17 cellular contexts compared by ENCODE assay signal in the genomic region with DNA sequence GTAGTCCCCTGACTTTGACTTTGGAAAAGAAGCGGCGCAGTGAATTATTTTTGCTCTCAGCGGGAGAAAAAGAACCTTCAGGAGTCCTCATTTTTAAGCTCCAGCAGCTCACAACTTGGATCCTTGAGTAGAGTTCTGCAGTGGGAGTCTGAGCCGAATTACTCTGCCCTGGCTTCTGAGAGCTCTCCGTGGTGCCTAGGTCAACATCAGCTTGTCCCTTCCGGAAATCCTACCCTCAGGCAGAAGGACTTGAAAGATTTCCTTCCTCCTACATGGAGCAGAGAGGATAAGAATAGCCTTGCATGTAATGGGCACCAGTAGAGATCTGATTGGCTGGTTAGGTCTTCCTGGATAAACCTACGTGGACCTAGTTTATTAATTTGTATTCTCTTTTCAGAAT.
DNase-seq lines count a peak whose midpoint lies in the region; ATAC-seq and TF ChIP-seq lines count a peak whose summit lies in the region.
"Had no signal": no experiment of that assay in that cellular context is flagged by ENCODE, and none has a peak within 500 bp of the region (broad histone marks: within the 10 kb centered on the region; RNA-seq: fewer than 3 reads in every experiment).

No MANE protein-coding gene starts in this region.

- DNase-seq in ELF-1 (ENCODE audit: low read depth, low spot score) (peak; percentile 23), endodermal cell (peak; percentile 51), neural progenitor cell (ENCODE audit: low spot score) (no peak), NOMO-1 treated with dmso at 0.1 percent for 144 hours (lab: John Stamatoyannopoulos, UW; ENCODE audit: unreplicated experiment) (no peak), CD14-positive monocyte (ENCODE audit: low spot score) (no peak)
- DNase-seq in activated CD8-positive, alpha-beta T cell treated with anti-CD3 and anti-CD28 coated beads for 36 hours, result no peak
- DNase-seq: 8988T; CD4-positive, CD25-positive, alpha-beta regulatory T cell; CD8-positive, alpha-beta memory T cell; COR-L47; GDM1; GM23248; IMR-90 had no signal

- CTCF ChIA-PET in activated CD8-positive, alpha-beta T cell treated with anti-CD3 and anti-CD28 coated beads for 36 hours (lab: Charles Lee), result interaction anchor here (1.0 kb wide), 1 partner anchor 29 kb away, joined by 3 read pairs; no protein-coding TSS in a partner anchor

- POLR2A ChIA-PET in activated CD8-positive, alpha-beta T cell treated with anti-CD3 and anti-CD28 coated beads for 36 hours (lab: Charles Lee), result no interaction called here

- no peak overlapping the region for H3K4me3 ChIP-seq in endodermal cell (ENCODE audit: low read length)
- no peak overlapping the region for H3K4me3 ChIP-seq in neural progenitor cell
- H3K4me3 ChIP-seq: BLaER1 treated with 17β-estradiol and CSF1 and Interleukin-3, amounts not matched to agents 10 nM and 100 nM; GM23248 had no signal

- TF ChIP-seq RAD21 in Ishikawa (IDR thresholded peaks at IDR 0.05; ENCODE audit: low read depth), result no peak

- H3K27ac Mint-ChIP-seq in endodermal cell, result no peak overlapping the region
- peak overlapping the region; percentile 70 for H3K27ac Mint-ChIP-seq in neural progenitor cell
- no peak overlapping the region for H3K27ac Mint-ChIP-seq in activated CD8-positive, alpha-beta T cell treated with anti-CD3 and anti-CD28 coated beads for 36 hours
- no peak overlapping the region for H3K27ac Mint-ChIP-seq in CD14-positive monocyte
- H3K27ac Mint-ChIP-seq: B cell; CD4-positive, CD25-positive, alpha-beta regulatory T cell; CD8-positive, alpha-beta memory T cell had no signal

- intact Hi-C loops in activated CD8-positive, alpha-beta T cell treated with anti-CD3 and anti-CD28 coated beads for 36 hours (cut with micrococcal nuclease), result no loop called here
- intact Hi-C loops in CD14-positive monocyte (cut with micrococcal nuclease), result no loop called here

- H4K20me1 ChIP-seq in neural progenitor cell (ENCODE audit: low read depth), result no peaks in the 10 kb centered on the region
- H4K20me1 ChIP-seq: BLaER1 treated with 17β-estradiol and CSF1 and Interleukin-3, amounts not matched to agents 10 nM and 100 nM had no signal

- 82 to 94% methylated on average over 5 to 7 of the region's 7 CpGs for WGBS in endodermal cell (ENCODE audit: insufficient coverage in 1 of 2, insufficient read length in 1 of 2), 2 experiments

- ATAC-seq in activated CD8-positive, alpha-beta T cell treated with anti-CD3 and anti-CD28 coated beads for 36 hours, result no peak
- ATAC-seq: HCT116 had no signal

- H3K36me3 Mint-ChIP-seq in endodermal cell (ENCODE audit: low read depth) (no peaks in the 10 kb centered on the region), neural progenitor cell (no peaks in the 10 kb centered on the region), CD14-positive monocyte (no peaks in the 10 kb centered on the region)
- no peaks in the 10 kb centered on the region for H3K36me3 Mint-ChIP-seq in activated CD8-positive, alpha-beta T cell treated with anti-CD3 and anti-CD28 coated beads for 36 hours (ENCODE audit: low read depth)
- H3K36me3 Mint-ChIP-seq: CD4-positive, CD25-positive, alpha-beta regulatory T cell; CD8-positive, alpha-beta memory T cell had no signal

- H3K27ac ChIP-seq in endodermal cell (ENCODE audit: low read depth, low read length) (no peak overlapping the region), neural progenitor cell (no peak overlapping the region)
- H3K27ac ChIP-seq: BLaER1 treated with 17β-estradiol and CSF1 and Interleukin-3, amounts not matched to agents 10 nM and 100 nM; GM23248 had no signal

- H3K4me1 ChIP-seq in endodermal cell (ENCODE audit: control insufficient read depth, insufficient read depth, low read length) (peaks cover 6% of the 10 kb centered on the region), neural progenitor cell (peaks cover 1% of the 10 kb centered on the region)

- H3K9me3 Mint-ChIP-seq in endodermal cell, result no peaks in the 10 kb centered on the region
- peaks cover 5% of the 10 kb centered on the region for H3K9me3 Mint-ChIP-seq in neural progenitor cell
- H3K9me3 Mint-ChIP-seq in activated CD8-positive, alpha-beta T cell treated with anti-CD3 and anti-CD28 coated beads for 36 hours, result no peaks in the 10 kb centered on the region
- peaks cover 0 to 8% (median 0%) of the 10 kb centered on the region in 7 donors for H3K9me3 Mint-ChIP-seq in CD14-positive monocyte

- H2AFZ ChIP-seq in neural progenitor cell (replicated peaks), result no peak overlapping the region
- H2AFZ ChIP-seq: GM23248 had no signal

- no peak overlapping the region for H3K4me3 Mint-ChIP-seq in endodermal cell
- H3K4me3 Mint-ChIP-seq in neural progenitor cell, result no peak overlapping the region
- no peak overlapping the region for H3K4me3 Mint-ChIP-seq in activated CD8-positive, alpha-beta T cell treated with anti-CD3 and anti-CD28 coated beads for 36 hours
- no peak overlapping the region for H3K4me3 Mint-ChIP-seq in CD14-positive monocyte
- H3K4me3 Mint-ChIP-seq: B cell; CD4-positive, CD25-positive, alpha-beta regulatory T cell; CD8-positive, alpha-beta memory T cell had no signal

- peaks cover 13% of the 10 kb centered on the region for H3K4me1 Mint-ChIP-seq in endodermal cell
- peaks cover 24% of the 10 kb centered on the region for H3K4me1 Mint-ChIP-seq in neural progenitor cell
- H3K4me1 Mint-ChIP-seq in activated CD8-positive, alpha-beta T cell treated with anti-CD3 and anti-CD28 coated beads for 36 hours (ENCODE audit: low read depth), result no peaks in the 10 kb centered on the region
- H3K4me1 Mint-ChIP-seq in CD14-positive monocyte, result no peaks in the 10 kb centered on the region
- H3K4me1 Mint-ChIP-seq: B cell; CD4-positive, CD25-positive, alpha-beta regulatory T cell; CD8-positive, alpha-beta memory T cell had no signal

- no peak overlapping the region for H3K4me2 ChIP-seq in neural progenitor cell
- H3K4me2 ChIP-seq: BLaER1 treated with 17β-estradiol and CSF1 and Interleukin-3, amounts not matched to agents 10 nM and 100 nM had no signal

- H3K27me3 ChIP-seq in endodermal cell (ENCODE audit: control insufficient read depth, insufficient read depth, low read length, poor library complexity, severe bottlenecking) (no peaks in the 10 kb centered on the region), neural progenitor cell (no peaks in the 10 kb centered on the region)
- H3K27me3 ChIP-seq: BLaER1 treated with 17β-estradiol and CSF1 and Interleukin-3, amounts not matched to agents 10 nM and 100 nM had no signal

- no peaks in the 10 kb centered on the region for H3F3A ChIP-seq in neural progenitor cell (ENCODE audit: low read depth)

- no peak for TF ChIP-seq CTCF in endodermal cell (conservative IDR thresholded peaks at IDR 0.05)
- TF ChIP-seq CTCF in neural progenitor cell (IDR thresholded peaks at IDR 0.05), result no peak
- no peak for TF ChIP-seq CTCF in activated CD8-positive, alpha-beta T cell treated with anti-CD3 and anti-CD28 coated beads for 36 hours (IDR thresholded peaks at IDR 0.05)
- no peak for TF ChIP-seq CTCF in CD14-positive monocyte (IDR thresholded peaks at IDR 0.05)

- H3K36me3 ChIP-seq in endodermal cell (ENCODE audit: control insufficient read depth, insufficient read depth, low read length), result no peaks in the 10 kb centered on the region
- H3K36me3 ChIP-seq in neural progenitor cell, result no peaks in the 10 kb centered on the region
- H3K36me3 ChIP-seq: BLaER1 treated with 17β-estradiol and CSF1 and Interleukin-3, amounts not matched to agents 10 nM and 100 nM had no signal

- H3K79me2 ChIP-seq in neural progenitor cell (ENCODE audit: low read depth), result no peaks in the 10 kb centered on the region

- no peak for TF ChIP-seq EP300 in Ishikawa (IDR thresholded peaks at IDR 0.05; ENCODE audit: borderline replicate concordance)

- H3K9me3 ChIP-seq in endodermal cell (ENCODE audit: control insufficient read depth, low read length) (no peaks in the 10 kb centered on the region), neural progenitor cell (ENCODE audit: low read depth) (no peaks in the 10 kb centered on the region)

- H3K9ac ChIP-seq in endodermal cell (ENCODE audit: extremely low read depth, low read length, poor library complexity, severe bottlenecking) (no peak overlapping the region), neural progenitor cell (no peak overlapping the region)
- H3K9ac ChIP-seq: BLaER1 treated with 17β-estradiol and CSF1 and Interleukin-3, amounts not matched to agents 10 nM and 100 nM; GM23248 had no signal

- H3K27me3 Mint-ChIP-seq in endodermal cell (ENCODE audit: insufficient read depth) (no peaks in the 10 kb centered on the region), neural progenitor cell (ENCODE audit: insufficient read depth, low read depth) (peaks cover 3% of the 10 kb centered on the region), CD14-positive monocyte (ENCODE audit: low read depth in 3 of 3) (no peaks in the 10 kb centered on the region)
- H3K27me3 Mint-ChIP-seq in activated CD8-positive, alpha-beta T cell treated with anti-CD3 and anti-CD28 coated beads for 36 hours, result no peaks in the 10 kb centered on the region
- H3K27me3 Mint-ChIP-seq: B cell; CD4-positive, CD25-positive, alpha-beta regulatory T cell; CD8-positive, alpha-beta memory T cell had no signal

TF ChIP-seq in Ishikawa, 13 proteins besides CTCF, POLR2A, EP300 and RAD21:
- TF ChIP-seq, protein P1, sequence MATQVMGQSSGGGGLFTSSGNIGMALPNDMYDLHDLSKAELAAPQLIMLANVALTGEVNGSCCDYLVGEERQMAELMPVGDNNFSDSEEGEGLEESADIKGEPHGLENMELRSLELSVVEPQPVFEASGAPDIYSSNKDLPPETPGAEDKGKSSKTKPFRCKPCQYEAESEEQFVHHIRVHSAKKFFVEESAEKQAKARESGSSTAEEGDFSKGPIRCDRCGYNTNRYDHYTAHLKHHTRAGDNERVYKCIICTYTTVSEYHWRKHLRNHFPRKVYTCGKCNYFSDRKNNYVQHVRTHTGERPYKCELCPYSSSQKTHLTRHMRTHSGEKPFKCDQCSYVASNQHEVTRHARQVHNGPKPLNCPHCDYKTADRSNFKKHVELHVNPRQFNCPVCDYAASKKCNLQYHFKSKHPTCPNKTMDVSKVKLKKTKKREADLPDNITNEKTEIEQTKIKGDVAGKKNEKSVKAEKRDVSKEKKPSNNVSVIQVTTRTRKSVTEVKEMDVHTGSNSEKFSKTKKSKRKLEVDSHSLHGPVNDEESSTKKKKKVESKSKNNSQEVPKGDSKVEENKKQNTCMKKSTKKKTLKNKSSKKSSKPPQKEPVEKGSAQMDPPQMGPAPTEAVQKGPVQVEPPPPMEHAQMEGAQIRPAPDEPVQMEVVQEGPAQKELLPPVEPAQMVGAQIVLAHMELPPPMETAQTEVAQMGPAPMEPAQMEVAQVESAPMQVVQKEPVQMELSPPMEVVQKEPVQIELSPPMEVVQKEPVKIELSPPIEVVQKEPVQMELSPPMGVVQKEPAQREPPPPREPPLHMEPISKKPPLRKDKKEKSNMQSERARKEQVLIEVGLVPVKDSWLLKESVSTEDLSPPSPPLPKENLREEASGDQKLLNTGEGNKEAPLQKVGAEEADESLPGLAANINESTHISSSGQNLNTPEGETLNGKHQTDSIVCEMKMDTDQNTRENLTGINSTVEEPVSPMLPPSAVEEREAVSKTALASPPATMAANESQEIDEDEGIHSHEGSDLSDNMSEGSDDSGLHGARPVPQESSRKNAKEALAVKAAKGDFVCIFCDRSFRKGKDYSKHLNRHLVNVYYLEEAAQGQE (IDR thresholded peaks at IDR 0.05; ENCODE audit: low read depth), result peak; percentile 65
- TF ChIP-seq CREB1 (IDR thresholded peaks at IDR 0.05; ENCODE audit: low read depth) (no peak), TAF1 (IDR thresholded peaks at IDR 0.05; ENCODE audit: low read depth) (no peak)

Comparison
In these comparisons a context has a peak if more than half of its experiments do, and no peak if none do; other contexts are left out.
1. DNase-seq: peak in ELF-1 (single experiment) and endodermal cell (single experiment); none in neural progenitor cell (single experiment), activated CD8-positive, alpha-beta T cell treated with anti-CD3 and anti-CD28 coated beads for 36 hours (single experiment), NOMO-1 treated with dmso at 0.1 percent for 144 hours (single experiment) and CD14-positive monocyte (single experiment).